Comparison of ENCODE assay signal across 15 cellular contexts in the genomic region with DNA sequence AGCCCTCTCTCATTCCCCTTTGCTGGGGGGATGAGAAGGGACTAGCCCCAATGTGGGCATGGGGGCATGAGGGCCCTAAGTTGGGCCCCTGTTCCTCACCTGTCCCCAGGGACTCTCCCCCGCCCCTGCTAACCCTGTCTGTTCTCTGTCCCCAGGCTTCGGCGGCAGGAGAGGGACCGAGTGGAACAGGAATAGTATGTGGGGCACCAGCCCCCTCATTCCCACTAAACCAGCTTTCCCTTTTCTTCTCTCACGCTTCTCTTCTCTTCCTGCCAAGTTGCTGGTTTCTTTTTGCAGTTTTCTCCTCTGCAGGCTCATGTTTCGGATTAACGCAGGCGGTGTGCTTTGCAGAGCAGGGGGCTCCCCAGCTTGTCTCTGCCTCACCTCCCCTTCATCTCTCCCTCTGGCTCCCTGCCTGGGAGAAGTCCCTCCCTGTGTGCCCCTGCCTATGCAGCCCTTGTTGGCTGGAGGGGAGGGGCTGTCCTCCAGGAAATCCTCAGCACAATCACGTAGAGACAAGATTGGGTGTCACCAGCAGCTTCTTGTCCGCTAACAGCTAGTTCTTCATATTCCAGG. TPM values are rescaled to one million over a fixed set of nuclear protein-coding genes. Genes with fewer than 3 reads are reported as not detected.
"Had no signal": no experiment of that assay in that cellular context is flagged by ENCODE, and none has a peak within 500 bp of the region (broad histone marks: within the 10 kb centered on the region; RNA-seq: fewer than 3 reads in every experiment).

No MANE protein-coding gene starts in this region.

- H3K27ac Mint-ChIP-seq: activated CD4-positive, alpha-beta T cell treated with anti-CD3 and anti-CD28 coated beads for 36 hours; activated naive CD4-positive, alpha-beta T cell treated with anti-CD3 and anti-CD28 coated beads for 36 hours; natural killer cell treated with Interleukin-12 subunit alpha and Interleukin-12 subunit beta and Interleukin-15 and Interleukin-18, amount 100 ng/mL, for 72 hours had no signal

- ATAC-seq: activated CD4-positive, alpha-beta T cell treated with anti-CD3 and anti-CD28 coated beads for 36 hours; body of pancreas; esophagus mucosa; left colon; upper lobe of right lung had no signal

- H3K4me3 Mint-ChIP-seq: activated CD4-positive, alpha-beta T cell treated with anti-CD3 and anti-CD28 coated beads for 36 hours; activated naive CD4-positive, alpha-beta T cell treated with anti-CD3 and anti-CD28 coated beads for 36 hours; natural killer cell treated with Interleukin-12 subunit alpha and Interleukin-12 subunit beta and Interleukin-15 and Interleukin-18, amount 100 ng/mL, for 72 hours had no signal

- H3K4me3 ChIP-seq: adrenal gland, body of pancreas, ovary, suprapubic skin, upper lobe of right lung had no signal

- H3K27me3 ChIP-seq: adrenal gland, body of pancreas, ovary, suprapubic skin, upper lobe of right lung had no signal

- H3K36me3 ChIP-seq: ovary had no signal

- H3K9me3 Mint-ChIP-seq: activated naive CD4-positive, alpha-beta T cell treated with anti-CD3 and anti-CD28 coated beads for 36 hours; natural killer cell treated with Interleukin-12 subunit alpha and Interleukin-12 subunit beta and Interleukin-15 and Interleukin-18, amount 100 ng/mL, for 72 hours had no signal

- H3K27me3 Mint-ChIP-seq: activated CD4-positive, alpha-beta T cell treated with anti-CD3 and anti-CD28 coated beads for 36 hours; natural killer cell treated with Interleukin-12 subunit alpha and Interleukin-12 subunit beta and Interleukin-15 and Interleukin-18, amount 100 ng/mL, for 72 hours had no signal

- H3K9me3 ChIP-seq: adrenal gland, body of pancreas, ovary, suprapubic skin, upper lobe of right lung had no signal

- H3K27ac ChIP-seq: adrenal gland, body of pancreas, ovary, suprapubic skin, upper lobe of right lung, WERI-Rb-1 had no signal

- H3K36me3 Mint-ChIP-seq: natural killer cell treated with Interleukin-12 subunit alpha and Interleukin-12 subunit beta and Interleukin-15 and Interleukin-18, amount 100 ng/mL, for 72 hours had no signal

- DNase-seq: activated CD4-positive, alpha-beta T cell treated with anti-CD3 and anti-CD28 coated beads for 36 hours; activated naive CD4-positive, alpha-beta T cell treated with anti-CD3 and anti-CD28 coated beads for 36 hours; adrenal gland; body of pancreas; left colon; mammary epithelial cell; ovary; stimulated activated CD4-positive, alpha-beta T cell treated with anti-CD3 and anti-CD28 coated beads, Interleukin-12 subunit alpha, Interleukin-12 subunit beta, amount 100 ng/mL, for 4 hours; stimulated activated naive CD4-positive, alpha-beta T cell treated with Interleukin-2 at 50 U/mL for 16 hours; upper lobe of right lung had no signal

- H3K4me1 ChIP-seq: body of pancreas had no signal

RNA-seq across cellular contexts. Expression of a gene that starts 23.4 kb away (rescaled TPM):
- total RNA-seq: activated naive CD4-positive, alpha-beta T cell treated with anti-CD3 and anti-CD28 coated beads for 36 hours; cerebellum; natural killer cell treated with Interleukin-12 subunit alpha and Interleukin-12 subunit beta and Interleukin-15 and Interleukin-18, amount 100 ng/mL, for 72 hours had no signal
- polyA plus RNA-seq: mammary epithelial cell had no signal
